25 cellular contexts compared by ENCODE assay signal in genomic region chr10:127018298-127018650, GRCh38.
"Had no signal": no experiment of that assay in that cellular context is flagged by ENCODE, and none has a peak within 500 bp of the region (broad histone marks: within the 10 kb centered on the region; RNA-seq: fewer than 3 reads in every experiment).

No MANE protein-coding gene starts in this region.

- H3K4me3 Mint-ChIP-seq: effector memory CD8-positive, alpha-beta T cell; naive thymus-derived CD4-positive, alpha-beta T cell; nephron; neural progenitor cell; stimulated activated naive B cell treated with anti-CD40 and anti-IgM and Interleukin-4, amounts not matched to agents 10 μg/mL and 1 μg/mL and 100 μg/mL, for 72 hours; stimulated activated naive CD8-positive, alpha-beta T cell treated with anti-CD3 and anti-CD28 coated beads, Interleukin-15, Interleukin-2, amounts not matched to agents 100 ng/mL and 50 ng/mL, for 24 hours had no signal

- H3K4me1 ChIP-seq: prostate gland, tibial nerve, uterus had no signal

- H3K79me2 ChIP-seq: hepatocyte had no signal

- H3K4me3 ChIP-seq: coronary artery, esophagus squamous epithelium, heart left ventricle, hepatocyte, lower lobe of right lung, neural progenitor cell, prostate gland, right atrium auricular region, sigmoid colon, skin epidermis, thoracic aorta, tibial nerve, upper lobe of right lung, uterus had no signal

- H3K4me1 Mint-ChIP-seq: naive thymus-derived CD4-positive, alpha-beta T cell; neural progenitor cell; stimulated activated naive B cell treated with anti-CD40 and anti-IgM and Interleukin-4, amounts not matched to agents 10 μg/mL and 1 μg/mL and 100 μg/mL, for 72 hours had no signal

- H2AFZ ChIP-seq: hepatocyte, neural progenitor cell had no signal

- H3K27me3 ChIP-seq: esophagus squamous epithelium, heart left ventricle, hepatocyte, neural progenitor cell, right atrium auricular region, sigmoid colon, tibial nerve, upper lobe of right lung, uterus had no signal

- H3K27ac ChIP-seq: coronary artery, esophagus squamous epithelium, heart left ventricle, hepatocyte, lower lobe of right lung, neural progenitor cell, prostate gland, right atrium auricular region, sigmoid colon, skin epidermis, thoracic aorta, tibial nerve, upper lobe of right lung, uterus had no signal

- H3K9me3 Mint-ChIP-seq: effector memory CD8-positive, alpha-beta T cell; nephron; neural progenitor cell; stimulated activated naive B cell treated with anti-CD40 and anti-IgM and Interleukin-4, amounts not matched to agents 10 μg/mL and 1 μg/mL and 100 μg/mL, for 72 hours; stimulated activated naive CD8-positive, alpha-beta T cell treated with anti-CD3 and anti-CD28 coated beads, Interleukin-15, Interleukin-2, amounts not matched to agents 100 ng/mL and 50 ng/mL, for 24 hours had no signal

- DNase-seq: dermis blood vessel endothelial cell; effector memory CD8-positive, alpha-beta T cell; erythroblast; esophagus squamous epithelium; heart left ventricle; left colon; left ventricle myocardium superior; lower lobe of right lung; naive thymus-derived CD4-positive, alpha-beta T cell; sigmoid colon; stimulated activated CD4-positive, alpha-beta T cell treated with anti-CD3 and anti-CD28 coated beads, Interleukin-15, amount 100 ng/mL, for 24 hours; stimulated activated CD4-positive, alpha-beta T cell treated with anti-CD3 and anti-CD28 coated beads, Interleukin-2, amount 100 ng/mL, for 48 hours; stimulated activated naive B cell treated with anti-CD40 and anti-IgM and Interleukin-4, amounts not matched to agents 10 μg/mL and 1 μg/mL and 100 μg/mL, for 72 hours; upper lobe of right lung; uterus had no signal

- H3K4me2 ChIP-seq: hepatocyte, neural progenitor cell had no signal

- H3K36me3 ChIP-seq: neural progenitor cell, prostate gland, uterus had no signal

- H3K9me3 ChIP-seq: esophagus squamous epithelium, heart left ventricle, lower lobe of right lung, prostate gland, right atrium auricular region, sigmoid colon, thoracic aorta, tibial nerve, upper lobe of right lung, uterus had no signal

- H3K27ac Mint-ChIP-seq: effector memory CD8-positive, alpha-beta T cell; naive thymus-derived CD4-positive, alpha-beta T cell; nephron; neural progenitor cell; stimulated activated naive B cell treated with anti-CD40 and anti-IgM and Interleukin-4, amounts not matched to agents 10 μg/mL and 1 μg/mL and 100 μg/mL, for 72 hours; stimulated activated naive CD8-positive, alpha-beta T cell treated with anti-CD3 and anti-CD28 coated beads, Interleukin-15, Interleukin-2, amounts not matched to agents 100 ng/mL and 50 ng/mL, for 24 hours had no signal

- H3K36me3 Mint-ChIP-seq: naive thymus-derived CD4-positive, alpha-beta T cell; stimulated activated naive B cell treated with anti-CD40 and anti-IgM and Interleukin-4, amounts not matched to agents 10 μg/mL and 1 μg/mL and 100 μg/mL, for 72 hours had no signal

- H3K27me3 Mint-ChIP-seq: effector memory CD8-positive, alpha-beta T cell; naive thymus-derived CD4-positive, alpha-beta T cell; stimulated activated naive B cell treated with anti-CD40 and anti-IgM and Interleukin-4, amounts not matched to agents 10 μg/mL and 1 μg/mL and 100 μg/mL, for 72 hours; stimulated activated naive CD8-positive, alpha-beta T cell treated with anti-CD3 and anti-CD28 coated beads, Interleukin-15, Interleukin-2, amounts not matched to agents 100 ng/mL and 50 ng/mL, for 24 hours had no signal

- H3K9ac ChIP-seq: neural progenitor cell had no signal
